ENCODE assay signal across 9 cellular contexts in genomic region chr6:159062564-159062945, GRCh38. TPM values are rescaled to one million over a fixed set of nuclear protein-coding genes. Genes with fewer than 3 reads are reported as not detected.
A peak's percentile ranks its signal among the peaks of the same experiment; 100 is the strongest.
DNase-seq lines count a peak whose midpoint lies in the region; ATAC-seq lines count a peak whose summit lies in the region.
"Had no signal": no experiment of that assay in that cellular context is flagged by ENCODE, and none has a peak within 500 bp of the region (broad histone marks: within the 10 kb centered on the region; RNA-seq: fewer than 3 reads in every experiment).

No MANE protein-coding gene starts in this region.

- H3K27ac Mint-ChIP-seq in naive B cell: peak overlapping the region; percentile 98 to 99 (median 99)

- H3K4me1 Mint-ChIP-seq in naive B cell: peaks cover 58 to 76% (median 72%) of the 10 kb centered on the region in 3 donors

- peak overlapping the region; percentile 48 to 86 (median 71) for H3K4me3 Mint-ChIP-seq in naive B cell

- no peaks in the 10 kb centered on the region for H3K4me1 ChIP-seq in GM23248 (ENCODE audit: insufficient read depth)

- H3K27me3 ChIP-seq in GM23248 (replicated peaks; ENCODE audit: insufficient read depth): peaks cover 76% of the 10 kb centered on the region

- WGBS in GM23248 (ENCODE audit: low coverage in 1 of 2, low lambda C conversion rate in 2 of 2, missing lambda C conversion rate in 2 of 2), 2 experiments: 69% methylated on average over 3 of the region's 3 CpGs

- H3F3A ChIP-seq in GM23248 (ENCODE audit: insufficient read depth): no peaks in the 10 kb centered on the region

- H3K36me3 Mint-ChIP-seq in naive B cell: no peaks in the 10 kb centered on the region

- no peaks in the 10 kb centered on the region for H3K36me3 ChIP-seq in GM23248 (ENCODE audit: low read depth)

- H3K9me3 ChIP-seq in GM23248 (ENCODE audit: low read depth): no peaks in the 10 kb centered on the region

- DNase-seq in activated CD4-positive, alpha-beta T cell treated with anti-CD3 and anti-CD28 coated beads, Interleukin-2, amount 50 U/mL, for 1 hour: peak; percentile 50
- DNase-seq in naive B cell (peak; percentile 82), GM19238 (ENCODE audit: insufficient read length, low spot score) (no peak), NCI-H524 (lab: John Stamatoyannopoulos, UW) (no peak), GM23248 (no peak), ACHN (no peak)
- DNase-seq: NCI-H345 had no signal

- H4K20me1 ChIP-seq in GM23248 (ENCODE audit: insufficient read depth): no peaks in the 10 kb centered on the region

- no peaks in the 10 kb centered on the region for H3K9me2 ChIP-seq in GM23248 (ENCODE audit: insufficient read depth)

- no peak overlapping the region for H2AFZ ChIP-seq in GM23248

- peaks cover 0 to 4% (median 0%) of the 10 kb centered on the region in 7 donors for H3K9me3 Mint-ChIP-seq in naive B cell

- no peak overlapping the region for H3K27ac ChIP-seq in GM23248

- no peaks in the 10 kb centered on the region for H3K27me3 Mint-ChIP-seq in naive B cell

- no peak overlapping the region for H3K9ac ChIP-seq in GM23248

- H3K79me2 ChIP-seq in GM23248 (ENCODE audit: insufficient read depth): no peaks in the 10 kb centered on the region

- H3K4me2 ChIP-seq in GM23248 (ENCODE audit: unreplicated experiment): no peak overlapping the region

- ATAC-seq in GM18861 (IDR thresholded peaks at IDR 0.05; ENCODE audit: unreplicated experiment) (peak; percentile 62), HG03097 (IDR thresholded peaks at IDR 0.05; ENCODE audit: low FRiP score, unreplicated experiment) (peak; percentile 35), naive B cell (ENCODE audit: low read depth in 2 of 2) (peak; percentile 84 to 85)

- no peak overlapping the region for H3K4me3 ChIP-seq in GM23248

- in situ Hi-C loops in GM23248 (cut with MboI): no loop called here
- in situ Hi-C loops in ACHN (cut with HindIII; ENCODE audit: low pct_ligation_motif_present, low pct_unique_long_range_greater_than_20kb, low sequenced_read_pairs): no loop called here

RNA-seq across cellular contexts. Expression of gene TAGAP, which starts 17.8 kb away (rescaled TPM):
- polyA plus RNA-seq in naive B cell (ENCODE audit: low read depth in 6 of 6): 100 to 1,000 TPM; 259 to 433 (median 379) TPM
- not detected in 2 replicates for total RNA-seq in GM23248 (2014; rRNA removed; shearing (Covaris generic))
- not detected in 2 replicates for polyA plus RNA-seq in GM23248 (2016; fragmentation: Nextera tagmentation; extraction: Ambion mirVana)

Comparison
In these comparisons a context has a peak if more than half of its experiments do, and no peak if none do; other contexts are left out.
1. DNase-seq: peak in activated CD4-positive, alpha-beta T cell treated with anti-CD3 and anti-CD28 coated beads, Interleukin-2, amount 50 U/mL, for 1 hour (single experiment) and naive B cell (single experiment); none in GM19238 (single experiment), NCI-H524 (0 of 2), GM23248 (single experiment) and ACHN (single experiment).
2. RNA of gene TAGAP, which starts 17.8 kb away (polyA plus RNA-seq): 259 to 433 TPM in naive B cell; not detected in GM23248; every median in the first group is over 100 times any median in the second.
3. Peak in every context shown above with its lines, with median percentiles within 50 percentile points of each other: ATAC-seq.